Comparison of ENCODE assay signal across 14 cellular contexts in genomic region chr10:35070521-35070920, GRCh38. TPM values are rescaled to one million over a fixed set of nuclear protein-coding genes. Genes with fewer than 3 reads are reported as not detected.
A peak's percentile ranks its signal among the peaks of the same experiment; 100 is the strongest.
DNase-seq lines count a peak whose midpoint lies in the region; ATAC-seq and TF ChIP-seq lines count a peak whose summit lies in the region.
"Had no signal": no experiment of that assay in that cellular context is flagged by ENCODE, and none has a peak within 500 bp of the region (broad histone marks: within the 10 kb centered on the region; RNA-seq: fewer than 3 reads in every experiment).

No MANE protein-coding gene starts in this region.

- in situ Hi-C loops in G401 (cut with HindIII; ENCODE audit: low sequenced_read_pairs) = no loop called here

- H3K27me3 ChIP-seq in CD8-positive, alpha-beta T cell (ENCODE audit: insufficient read depth, low read length) = no peaks in the 10 kb centered on the region

- H3K27ac ChIP-seq in CD8-positive, alpha-beta T cell (ENCODE audit: low read depth, low read length) = no peak overlapping the region
- H3K27ac ChIP-seq: HL-60 had no signal

- no peaks in the 10 kb centered on the region for H3K4me1 ChIP-seq in CD8-positive, alpha-beta T cell (ENCODE audit: insufficient read depth, low read length)

- no peak for ATAC-seq in activated T-cell treated with anti-CD3 and anti-CD28 coated beads, Interleukin-2, amount 50 U/mL, for 72 hours (replicated peaks in 1 of 2)
- no peak for ATAC-seq in CD8-positive, alpha-beta T cell
- ATAC-seq in T-helper 17 cell = no peak
- ATAC-seq in HG03097 (IDR thresholded peaks at IDR 0.05; ENCODE audit: low FRiP score, unreplicated experiment) = no peak
- ATAC-seq: HCT116 had no signal

- no peaks in the 10 kb centered on the region for H3K9me3 Mint-ChIP-seq in activated T-cell treated with anti-CD3 and anti-CD28 coated beads, Interleukin-2, amount 50 U/mL, for 72 hours
- H3K9me3 Mint-ChIP-seq in CD8-positive, alpha-beta T cell = no peaks in the 10 kb centered on the region
- no peaks in the 10 kb centered on the region for H3K9me3 Mint-ChIP-seq in progenitor cell of endocrine pancreas (ENCODE audit: low read depth)
- H3K9me3 Mint-ChIP-seq: CD4-positive, alpha-beta memory T cell had no signal

- H3K27ac Mint-ChIP-seq in activated T-cell treated with anti-CD3 and anti-CD28 coated beads, Interleukin-2, amount 50 U/mL, for 72 hours = peak overlapping the region; percentile 63
- H3K27ac Mint-ChIP-seq in CD8-positive, alpha-beta T cell = peak overlapping the region; percentile 38
- peak overlapping the region; percentile 62 for H3K27ac Mint-ChIP-seq in T-helper 17 cell
- H3K27ac Mint-ChIP-seq in progenitor cell of endocrine pancreas = peak overlapping the region; percentile 63
- H3K27ac Mint-ChIP-seq: B cell had no signal

- H3K27me3 Mint-ChIP-seq in activated T-cell treated with anti-CD3 and anti-CD28 coated beads, Interleukin-2, amount 50 U/mL, for 72 hours (ENCODE audit: low read depth) = no peaks in the 10 kb centered on the region
- no peaks in the 10 kb centered on the region for H3K27me3 Mint-ChIP-seq in CD8-positive, alpha-beta T cell (ENCODE audit: low read depth)
- H3K27me3 Mint-ChIP-seq in T-helper 17 cell = no peaks in the 10 kb centered on the region
- no peaks in the 10 kb centered on the region for H3K27me3 Mint-ChIP-seq in progenitor cell of endocrine pancreas
- H3K27me3 Mint-ChIP-seq: B cell; CD4-positive, alpha-beta memory T cell had no signal

- no peaks in the 10 kb centered on the region for H3K9me3 ChIP-seq in CD8-positive, alpha-beta T cell (ENCODE audit: low read length)
- no peaks in the 10 kb centered on the region for H3K9me3 ChIP-seq in T-helper 17 cell (ENCODE audit: control insufficient read depth, low read length, poor library complexity, severe bottlenecking)

- H3K36me3 ChIP-seq in CD8-positive, alpha-beta T cell (ENCODE audit: insufficient read depth, low read length) = no peaks in the 10 kb centered on the region

- H3K36me3 Mint-ChIP-seq in activated T-cell treated with anti-CD3 and anti-CD28 coated beads, Interleukin-2, amount 50 U/mL, for 72 hours (ENCODE audit: insufficient read depth in 2 of 2) = peaks cover 2 to 15% of the 10 kb centered on the region in 2 donors
- peaks cover 50% of the 10 kb centered on the region for H3K36me3 Mint-ChIP-seq in CD8-positive, alpha-beta T cell
- H3K36me3 Mint-ChIP-seq in T-helper 17 cell (ENCODE audit: low read depth) (peaks cover 5% of the 10 kb centered on the region), progenitor cell of endocrine pancreas (ENCODE audit: insufficient read depth) (peaks cover 11% of the 10 kb centered on the region)

- no peak for DNase-seq in activated T-cell treated with anti-CD3 and anti-CD28 coated beads, Interleukin-2, amount 50 U/mL, for 72 hours
- DNase-seq in activated T-cell treated with anti-CD3 and anti-CD28 coated beads for 4 hours = no peak
- no peak for DNase-seq in CD8-positive, alpha-beta T cell
- no peak for DNase-seq in T-helper 17 cell
- no peak for DNase-seq in progenitor cell of endocrine pancreas (ENCODE audit: low spot score, unreplicated experiment)
- no peak for DNase-seq in G401 (ENCODE audit: low spot score)
- DNase-seq: C1 segment of cervical spinal cord; CD4-positive, alpha-beta memory T cell; COR-L47; DMS53 had no signal

- H3K4me3 Mint-ChIP-seq in activated T-cell treated with anti-CD3 and anti-CD28 coated beads, Interleukin-2, amount 50 U/mL, for 72 hours = no peak overlapping the region
- H3K4me3 Mint-ChIP-seq in CD8-positive, alpha-beta T cell = no peak overlapping the region
- H3K4me3 Mint-ChIP-seq in T-helper 17 cell (no peak overlapping the region), progenitor cell of endocrine pancreas (ENCODE audit: low read depth) (no peak overlapping the region)
- H3K4me3 Mint-ChIP-seq: B cell; CD4-positive, alpha-beta memory T cell had no signal

- no peak for TF ChIP-seq CTCF in CD8-positive, alpha-beta T cell (IDR thresholded peaks at IDR 0.05)
- TF ChIP-seq CTCF in progenitor cell of endocrine pancreas (IDR thresholded peaks at IDR 0.05; ENCODE audit: unreplicated experiment) = no peak

- peaks cover 11% of the 10 kb centered on the region for H3K4me1 Mint-ChIP-seq in activated T-cell treated with anti-CD3 and anti-CD28 coated beads, Interleukin-2, amount 50 U/mL, for 72 hours (ENCODE audit: low read depth)
- H3K4me1 Mint-ChIP-seq in CD8-positive, alpha-beta T cell (ENCODE audit: low read depth) = peaks cover 19% of the 10 kb centered on the region
- H3K4me1 Mint-ChIP-seq in T-helper 17 cell (peaks cover 20% of the 10 kb centered on the region), progenitor cell of endocrine pancreas (ENCODE audit: low read depth) (no peaks in the 10 kb centered on the region)

- CTCF ChIA-PET in CD8-positive, alpha-beta T cell (lab: Charles Lee) = no interaction called here

- intact Hi-C loops in CD8-positive, alpha-beta T cell (cut with DNase I, micrococcal nuclease) = no loop called here

- POLR2A ChIA-PET in CD8-positive, alpha-beta T cell (lab: Charles Lee) = no interaction called here

- H3K4me3 ChIP-seq in CD8-positive, alpha-beta T cell (ENCODE audit: low read depth, low read length) = no peak overlapping the region

RNA-seq across cellular contexts. Expression of gene CUL2, which starts 19.6 kb away (rescaled TPM):
- 10 to 100 TPM; 33.7 to 37.9 TPM for total RNA-seq in activated T-cell treated with anti-CD3 and anti-CD28 coated beads, Interleukin-2, amount 50 U/mL, for 72 hours
- 10 to 100 TPM; 43.8 to 47.1 TPM for total RNA-seq in CD8-positive, alpha-beta T cell
- total RNA-seq in T-helper 17 cell = 10 to 100 TPM; 25.6 to 36.9 TPM
- 36.2 and 38.1 TPM in 2 replicates for total RNA-seq in progenitor cell of endocrine pancreas
- total RNA-seq in G401 (2014; rRNA removed; shearing (Covaris generic)) = 17.2 and 29.2 TPM in 2 replicates

RNA-seq across cellular contexts. Expression of gene CREM, which starts 56.1 kb away (rescaled TPM):
- 100 to 1,000 TPM; 215 to 250 TPM for total RNA-seq in activated T-cell treated with anti-CD3 and anti-CD28 coated beads, Interleukin-2, amount 50 U/mL, for 72 hours
- 100 to 1,000 TPM; 129 to 142 TPM for total RNA-seq in CD8-positive, alpha-beta T cell
- 10 to 100 TPM; 50.8 to 79.2 TPM for total RNA-seq in T-helper 17 cell
- 31.6 and 36.1 TPM in 2 replicates for total RNA-seq in progenitor cell of endocrine pancreas
- total RNA-seq in G401 (2014; rRNA removed; shearing (Covaris generic)) = 58.3 and 108 TPM in 2 replicates
